In the genomic region with DNA sequence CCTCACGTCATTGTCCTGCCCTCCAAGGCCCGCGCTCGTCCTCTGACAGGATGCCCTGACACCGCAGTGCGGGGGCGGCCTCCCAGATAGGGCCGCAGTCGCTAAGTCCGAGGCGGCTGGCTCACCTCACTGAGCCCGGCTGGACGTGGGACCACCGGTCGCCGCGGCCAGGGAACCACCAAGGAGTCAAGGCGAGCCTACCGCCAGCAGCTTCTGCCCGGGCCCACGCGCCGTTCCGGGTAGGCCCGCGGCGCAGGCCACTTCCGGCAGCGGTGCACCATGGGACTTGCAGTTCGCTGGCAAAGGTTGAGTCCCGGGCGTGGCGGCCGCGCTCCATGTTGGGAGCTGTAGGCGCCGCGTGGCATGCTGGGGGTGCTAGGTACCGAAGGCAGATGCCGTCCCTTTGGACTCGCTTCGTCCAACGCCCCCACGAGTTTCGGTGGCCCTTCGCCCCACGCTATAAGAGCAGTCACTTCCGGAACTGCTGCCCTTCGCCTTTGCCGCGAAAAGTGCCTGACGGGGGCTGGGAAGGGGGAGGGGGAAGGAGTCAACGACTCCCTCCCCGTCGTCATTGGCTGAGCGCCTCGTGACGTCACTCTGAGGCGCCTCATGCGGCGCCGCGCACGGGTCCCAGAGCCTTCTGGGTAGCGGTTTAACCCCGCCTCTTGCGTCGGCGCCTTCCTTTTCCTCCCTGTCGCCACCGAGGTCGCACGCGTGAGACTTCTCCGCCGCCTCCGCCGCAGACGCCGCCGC, we compare ENCODE assay signal across 1 cellular context.
TF ChIP-seq lines count a peak whose summit lies in the region.

A gene (plus strand): TSS at position 681 of the 753 bp plus-strand sequence. CDS start 268 bp downstream, outside the sequence.

TF ChIP-seq in K562, 482 proteins besides CTCF, POLR2A, EP300 and RAD21 (continued from another document and continues in another):
- TF ChIP-seq TCF7L2 (IDR thresholded peaks at IDR 0.05; ENCODE audit: low read depth, low read length) (no peak), SUPT5H (IDR thresholded peaks at IDR 0.05) (peak; percentile 87), BCOR (IDR thresholded peaks at IDR 0.05) (no peak; the same call in 1 of the 2 replicates), PRMT5 (CRISPR knock-in tag; IDR thresholded peaks at IDR 0.05) (no peak), ZKSCAN1 (IDR thresholded peaks at IDR 0.05; ENCODE audit: low read depth, low read length) (0 out of 2 replicates have a peak, but pooled peaks have one; percentile 28), FOXA3 (CRISPR knock-in tag; conservative IDR thresholded peaks at IDR 0.05 in 1 of 2, IDR thresholded peaks at IDR 0.05 in 1 of 2) (peak in 1 of 2 experiments; percentile 82; a peak in 1 of 4 replicates), NCOA6 (IDR thresholded peaks at IDR 0.05) (no peak), NFRKB (IDR thresholded peaks at IDR 0.05; ENCODE audit: low read depth) (peak; percentile 80), PHTF2 (CRISPR knock-in tag; IDR thresholded peaks at IDR 0.05) (no peak), KDM1A (IDR thresholded peaks at IDR 0.05) (peak in 1 of 2 experiments; percentile 75; a peak in 1 of 4 replicates), HDAC1 (IDR thresholded peaks at IDR 0.05) (peak in 1 of 2 experiments; percentile 97; a peak in 2 of 4 replicates), NR2C1 (IDR thresholded peaks at IDR 0.05) (peak; percentile 85), NR2C1 (tag; IDR thresholded peaks at IDR 0.05) (peak; percentile 80), FUS (optimal IDR thresholded peaks at IDR 0.05; ENCODE audit: low read depth, low read length) (peak; percentile 81), KAT2B (IDR thresholded peaks at IDR 0.05; ENCODE audit: low read depth, low read length) (no peak), ZNF75A (CRISPR knock-in tag; IDR thresholded peaks at IDR 0.05) (no peak), SMARCE1 (IDR thresholded peaks at IDR 0.05) (no peak), L3MBTL2 (IDR thresholded peaks at IDR 0.05) (peak; percentile 80), NFYB (IDR thresholded peaks at IDR 0.05; ENCODE audit: extremely low read depth, insufficient read length) (peak; percentile 91), CSDE1 (IDR thresholded peaks at IDR 0.05) (peak in 1 of 2 experiments; percentile 91; a peak in 2 of 4 replicates), ETV1 (tag; conservative IDR thresholded peaks at IDR 0.05; ENCODE audit: low read depth) (peak; percentile 85), FOXJ2 (tag; IDR thresholded peaks at IDR 0.05) (peak; percentile 84), ZNF239 (CRISPR knock-in tag; IDR thresholded peaks at IDR 0.05) (no peak), NFIX (CRISPR knock-in tag; IDR thresholded peaks at IDR 0.05; ENCODE audit: low read depth) (no peak), NR1H2 (CRISPR knock-in tag; IDR thresholded peaks at IDR 0.05) (no peak; the same call in none of the 2 replicates), ZBTB1 (CRISPR knock-in tag; IDR thresholded peaks at IDR 0.05; ENCODE audit: borderline replicate concordance, low read depth) (peak; percentile 90; the same call in 1 of the 2 replicates), PHF21A (IDR thresholded peaks at IDR 0.05; ENCODE audit: borderline replicate concordance, low read depth) (no peak), ERF (CRISPR knock-in tag; IDR thresholded peaks at IDR 0.05) (peak; percentile 40; the same call in 1 of the 2 replicates), TAF15 (IDR thresholded peaks at IDR 0.05; ENCODE audit: low read depth, low read length) (no peak), PURB (CRISPR knock-in tag; IDR thresholded peaks at IDR 0.05; ENCODE audit: low read depth) (no peak), PTBP1 (IDR thresholded peaks at IDR 0.05; ENCODE audit: low read depth, low read length) (no peak; the same call in 1 of the 2 replicates), THRAP3 (IDR thresholded peaks at IDR 0.05; ENCODE audit: borderline replicate concordance) (no peak), TAF1 (IDR thresholded peaks at IDR 0.05; ENCODE audit: control insufficient read depth, extremely low read depth, insufficient read depth, low read length, severe bottlenecking) (peak; percentile 97), HNRNPUL1 (IDR thresholded peaks at IDR 0.05; ENCODE audit: low read length) (no peak), KLF1 (tag; IDR thresholded peaks at IDR 0.05) (peak; percentile 96), NR2C2 (CRISPR knock-in tag; IDR thresholded peaks at IDR 0.05) (peak; percentile 88; the same call in 1 of the 2 replicates), NR2C2 (tag; IDR thresholded peaks at IDR 0.05) (peak; percentile 97), RBM25 (IDR thresholded peaks at IDR 0.05; ENCODE audit: low read depth, low read length, severe bottlenecking) (no peak), SIN3B (IDR thresholded peaks at IDR 0.05; ENCODE audit: low read depth) (peak; percentile 89), KLF10 (CRISPR knock-in tag; IDR thresholded peaks at IDR 0.05) (no peak), ZNF197 (CRISPR knock-in tag; IDR thresholded peaks at IDR 0.05; ENCODE audit: low read depth) (peak; percentile 72; the same call in 1 of the 2 replicates), SP2 (IDR thresholded peaks at IDR 0.05; ENCODE audit: extremely low read depth, low read depth, low read length, poor library complexity, severe bottlenecking) (no peak)
- TF ChIP-seq, protein P1, sequence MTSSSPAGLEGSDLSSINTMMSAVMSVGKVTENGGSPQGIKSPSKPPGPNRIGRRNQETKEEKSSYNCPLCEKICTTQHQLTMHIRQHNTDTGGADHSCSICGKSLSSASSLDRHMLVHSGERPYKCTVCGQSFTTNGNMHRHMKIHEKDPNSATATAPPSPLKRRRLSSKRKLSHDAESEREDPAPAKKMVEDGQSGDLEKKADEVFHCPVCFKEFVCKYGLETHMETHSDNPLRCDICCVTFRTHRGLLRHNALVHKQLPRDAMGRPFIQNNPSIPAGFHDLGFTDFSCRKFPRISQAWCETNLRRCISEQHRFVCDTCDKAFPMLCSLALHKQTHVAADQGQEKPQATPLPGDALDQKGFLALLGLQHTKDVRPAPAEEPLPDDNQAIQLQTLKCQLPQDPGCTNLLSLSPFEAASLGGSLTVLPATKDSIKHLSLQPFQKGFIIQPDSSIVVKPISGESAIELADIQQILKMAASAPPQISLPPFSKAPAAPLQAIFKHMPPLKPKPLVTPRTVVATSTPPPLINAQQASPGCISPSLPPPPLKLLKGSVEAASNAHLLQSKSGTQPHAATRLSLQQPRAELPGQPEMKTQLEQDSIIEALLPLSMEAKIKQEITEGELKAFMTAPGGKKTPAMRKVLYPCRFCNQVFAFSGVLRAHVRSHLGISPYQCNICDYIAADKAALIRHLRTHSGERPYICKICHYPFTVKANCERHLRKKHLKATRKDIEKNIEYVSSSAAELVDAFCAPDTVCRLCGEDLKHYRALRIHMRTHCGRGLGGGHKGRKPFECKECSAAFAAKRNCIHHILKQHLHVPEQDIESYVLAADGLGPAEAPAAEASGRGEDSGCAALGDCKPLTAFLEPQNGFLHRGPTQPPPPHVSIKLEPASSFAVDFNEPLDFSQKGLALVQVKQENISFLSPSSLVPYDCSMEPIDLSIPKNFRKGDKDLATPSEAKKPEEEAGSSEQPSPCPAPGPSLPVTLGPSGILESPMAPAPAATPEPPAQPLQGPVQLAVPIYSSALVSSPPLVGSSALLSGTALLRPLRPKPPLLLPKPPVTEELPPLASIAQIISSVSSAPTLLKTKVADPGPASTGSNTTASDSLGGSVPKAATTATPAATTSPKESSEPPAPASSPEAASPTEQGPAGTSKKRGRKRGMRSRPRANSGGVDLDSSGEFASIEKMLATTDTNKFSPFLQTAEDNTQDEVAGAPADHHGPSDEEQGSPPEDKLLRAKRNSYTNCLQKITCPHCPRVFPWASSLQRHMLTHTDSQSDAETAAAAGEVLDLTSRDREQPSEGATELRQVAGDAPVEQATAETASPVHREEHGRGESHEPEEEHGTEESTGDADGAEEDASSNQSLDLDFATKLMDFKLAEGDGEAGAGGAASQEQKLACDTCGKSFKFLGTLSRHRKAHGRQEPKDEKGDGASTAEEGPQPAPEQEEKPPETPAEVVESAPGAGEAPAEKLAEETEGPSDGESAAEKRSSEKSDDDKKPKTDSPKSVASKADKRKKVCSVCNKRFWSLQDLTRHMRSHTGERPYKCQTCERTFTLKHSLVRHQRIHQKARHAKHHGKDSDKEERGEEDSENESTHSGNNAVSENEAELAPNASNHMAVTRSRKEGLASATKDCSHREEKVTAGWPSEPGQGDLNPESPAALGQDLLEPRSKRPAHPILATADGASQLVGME (CRISPR knock-in tag; IDR thresholded peaks at IDR 0.05): no peak
- TF ChIP-seq, protein P2, sequence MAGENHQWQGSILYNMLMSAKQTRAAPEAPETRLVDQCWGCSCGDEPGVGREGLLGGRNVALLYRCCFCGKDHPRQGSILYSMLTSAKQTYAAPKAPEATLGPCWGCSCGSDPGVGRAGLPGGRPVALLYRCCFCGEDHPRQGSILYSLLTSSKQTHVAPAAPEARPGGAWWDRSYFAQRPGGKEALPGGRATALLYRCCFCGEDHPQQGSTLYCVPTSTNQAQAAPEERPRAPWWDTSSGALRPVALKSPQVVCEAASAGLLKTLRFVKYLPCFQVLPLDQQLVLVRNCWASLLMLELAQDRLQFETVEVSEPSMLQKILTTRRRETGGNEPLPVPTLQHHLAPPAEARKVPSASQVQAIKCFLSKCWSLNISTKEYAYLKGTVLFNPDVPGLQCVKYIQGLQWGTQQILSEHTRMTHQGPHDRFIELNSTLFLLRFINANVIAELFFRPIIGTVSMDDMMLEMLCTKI (IDR thresholded peaks at IDR 0.05; ENCODE audit: partially characterized antibody): no peak
- TF ChIP-seq, protein P3, sequence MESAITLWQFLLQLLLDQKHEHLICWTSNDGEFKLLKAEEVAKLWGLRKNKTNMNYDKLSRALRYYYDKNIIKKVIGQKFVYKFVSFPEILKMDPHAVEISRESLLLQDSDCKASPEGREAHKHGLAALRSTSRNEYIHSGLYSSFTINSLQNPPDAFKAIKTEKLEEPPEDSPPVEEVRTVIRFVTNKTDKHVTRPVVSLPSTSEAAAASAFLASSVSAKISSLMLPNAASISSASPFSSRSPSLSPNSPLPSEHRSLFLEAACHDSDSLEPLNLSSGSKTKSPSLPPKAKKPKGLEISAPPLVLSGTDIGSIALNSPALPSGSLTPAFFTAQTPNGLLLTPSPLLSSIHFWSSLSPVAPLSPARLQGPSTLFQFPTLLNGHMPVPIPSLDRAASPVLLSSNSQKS (CRISPR knock-in tag; IDR thresholded peaks at IDR 0.05): no peak
- TF ChIP-seq, protein P4, sequence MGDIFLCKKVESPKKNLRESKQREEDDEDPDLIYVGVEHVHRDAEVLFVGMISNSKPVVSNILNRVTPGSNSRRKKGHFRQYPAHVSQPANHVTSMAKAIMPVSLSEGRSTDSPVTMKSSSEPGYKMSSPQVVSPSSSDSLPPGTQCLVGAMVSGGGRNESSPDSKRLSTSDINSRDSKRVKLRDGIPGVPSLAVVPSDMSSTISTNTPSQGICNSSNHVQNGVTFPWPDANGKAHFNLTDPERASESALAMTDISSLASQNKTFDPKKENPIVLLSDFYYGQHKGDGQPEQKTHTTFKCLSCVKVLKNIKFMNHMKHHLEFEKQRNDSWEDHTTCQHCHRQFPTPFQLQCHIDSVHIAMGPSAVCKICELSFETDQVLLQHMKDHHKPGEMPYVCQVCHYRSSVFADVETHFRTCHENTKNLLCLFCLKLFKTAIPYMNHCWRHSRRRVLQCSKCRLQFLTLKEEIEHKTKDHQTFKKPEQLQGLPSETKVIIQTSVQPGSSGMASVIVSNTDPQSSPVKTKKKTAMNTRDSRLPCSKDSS (IDR thresholded peaks at IDR 0.05; ENCODE audit: low read depth, partially characterized antibody): no peak
- TF ChIP-seq, protein P5, sequence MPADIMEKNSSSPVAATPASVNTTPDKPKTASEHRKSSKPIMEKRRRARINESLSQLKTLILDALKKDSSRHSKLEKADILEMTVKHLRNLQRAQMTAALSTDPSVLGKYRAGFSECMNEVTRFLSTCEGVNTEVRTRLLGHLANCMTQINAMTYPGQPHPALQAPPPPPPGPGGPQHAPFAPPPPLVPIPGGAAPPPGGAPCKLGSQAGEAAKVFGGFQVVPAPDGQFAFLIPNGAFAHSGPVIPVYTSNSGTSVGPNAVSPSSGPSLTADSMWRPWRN (IDR thresholded peaks at IDR 0.05; ENCODE audit: low read depth): peak; percentile 11; the same call in 1 of the 2 replicates
- TF ChIP-seq, protein P6, sequence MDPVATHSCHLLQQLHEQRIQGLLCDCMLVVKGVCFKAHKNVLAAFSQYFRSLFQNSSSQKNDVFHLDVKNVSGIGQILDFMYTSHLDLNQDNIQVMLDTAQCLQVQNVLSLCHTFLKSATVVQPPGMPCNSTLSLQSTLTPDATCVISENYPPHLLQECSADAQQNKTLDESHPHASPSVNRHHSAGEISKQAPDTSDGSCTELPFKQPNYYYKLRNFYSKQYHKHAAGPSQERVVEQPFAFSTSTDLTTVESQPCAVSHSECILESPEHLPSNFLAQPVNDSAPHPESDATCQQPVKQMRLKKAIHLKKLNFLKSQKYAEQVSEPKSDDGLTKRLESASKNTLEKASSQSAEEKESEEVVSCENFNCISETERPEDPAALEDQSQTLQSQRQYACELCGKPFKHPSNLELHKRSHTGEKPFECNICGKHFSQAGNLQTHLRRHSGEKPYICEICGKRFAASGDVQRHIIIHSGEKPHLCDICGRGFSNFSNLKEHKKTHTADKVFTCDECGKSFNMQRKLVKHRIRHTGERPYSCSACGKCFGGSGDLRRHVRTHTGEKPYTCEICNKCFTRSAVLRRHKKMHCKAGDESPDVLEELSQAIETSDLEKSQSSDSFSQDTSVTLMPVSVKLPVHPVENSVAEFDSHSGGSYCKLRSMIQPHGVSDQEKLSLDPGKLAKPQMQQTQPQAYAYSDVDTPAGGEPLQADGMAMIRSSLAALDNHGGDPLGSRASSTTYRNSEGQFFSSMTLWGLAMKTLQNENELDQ (CRISPR knock-in tag; IDR thresholded peaks at IDR 0.05; ENCODE audit: borderline replicate concordance): 0 out of 2 replicates have a peak, but pooled peaks have one; percentile 79
- TF ChIP-seq, protein P7, sequence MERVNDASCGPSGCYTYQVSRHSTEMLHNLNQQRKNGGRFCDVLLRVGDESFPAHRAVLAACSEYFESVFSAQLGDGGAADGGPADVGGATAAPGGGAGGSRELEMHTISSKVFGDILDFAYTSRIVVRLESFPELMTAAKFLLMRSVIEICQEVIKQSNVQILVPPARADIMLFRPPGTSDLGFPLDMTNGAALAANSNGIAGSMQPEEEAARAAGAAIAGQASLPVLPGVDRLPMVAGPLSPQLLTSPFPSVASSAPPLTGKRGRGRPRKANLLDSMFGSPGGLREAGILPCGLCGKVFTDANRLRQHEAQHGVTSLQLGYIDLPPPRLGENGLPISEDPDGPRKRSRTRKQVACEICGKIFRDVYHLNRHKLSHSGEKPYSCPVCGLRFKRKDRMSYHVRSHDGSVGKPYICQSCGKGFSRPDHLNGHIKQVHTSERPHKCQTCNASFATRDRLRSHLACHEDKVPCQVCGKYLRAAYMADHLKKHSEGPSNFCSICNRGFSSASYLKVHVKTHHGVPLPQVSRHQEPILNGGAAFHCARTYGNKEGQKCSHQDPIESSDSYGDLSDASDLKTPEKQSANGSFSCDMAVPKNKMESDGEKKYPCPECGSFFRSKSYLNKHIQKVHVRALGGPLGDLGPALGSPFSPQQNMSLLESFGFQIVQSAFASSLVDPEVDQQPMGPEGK (CRISPR knock-in tag; IDR thresholded peaks at IDR 0.05; ENCODE audit: borderline replicate concordance): no peak
- TF ChIP-seq, protein P8, sequence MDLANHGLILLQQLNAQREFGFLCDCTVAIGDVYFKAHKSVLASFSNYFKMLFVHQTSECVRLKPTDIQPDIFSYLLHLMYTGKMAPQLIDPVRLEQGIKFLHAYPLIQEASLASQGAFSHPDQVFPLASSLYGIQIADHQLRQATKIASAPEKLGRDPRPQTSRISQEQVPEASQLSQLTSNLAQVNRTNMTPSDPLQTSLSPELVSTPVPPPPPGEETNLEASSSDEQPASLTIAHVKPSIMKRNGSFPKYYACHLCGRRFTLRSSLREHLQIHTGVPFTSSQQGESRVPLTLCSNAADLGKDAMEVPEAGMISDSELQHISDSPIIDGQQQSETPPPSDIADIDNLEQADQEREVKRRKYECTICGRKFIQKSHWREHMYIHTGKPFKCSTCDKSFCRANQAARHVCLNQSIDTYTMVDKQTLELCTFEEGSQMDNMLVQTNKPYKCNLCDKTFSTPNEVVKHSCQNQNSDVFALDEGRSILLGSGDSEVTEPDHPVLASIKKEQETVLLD (IDR thresholded peaks at IDR 0.05): no peak
